ENCODE assay signal across 9 cellular contexts in the genomic region with DNA sequence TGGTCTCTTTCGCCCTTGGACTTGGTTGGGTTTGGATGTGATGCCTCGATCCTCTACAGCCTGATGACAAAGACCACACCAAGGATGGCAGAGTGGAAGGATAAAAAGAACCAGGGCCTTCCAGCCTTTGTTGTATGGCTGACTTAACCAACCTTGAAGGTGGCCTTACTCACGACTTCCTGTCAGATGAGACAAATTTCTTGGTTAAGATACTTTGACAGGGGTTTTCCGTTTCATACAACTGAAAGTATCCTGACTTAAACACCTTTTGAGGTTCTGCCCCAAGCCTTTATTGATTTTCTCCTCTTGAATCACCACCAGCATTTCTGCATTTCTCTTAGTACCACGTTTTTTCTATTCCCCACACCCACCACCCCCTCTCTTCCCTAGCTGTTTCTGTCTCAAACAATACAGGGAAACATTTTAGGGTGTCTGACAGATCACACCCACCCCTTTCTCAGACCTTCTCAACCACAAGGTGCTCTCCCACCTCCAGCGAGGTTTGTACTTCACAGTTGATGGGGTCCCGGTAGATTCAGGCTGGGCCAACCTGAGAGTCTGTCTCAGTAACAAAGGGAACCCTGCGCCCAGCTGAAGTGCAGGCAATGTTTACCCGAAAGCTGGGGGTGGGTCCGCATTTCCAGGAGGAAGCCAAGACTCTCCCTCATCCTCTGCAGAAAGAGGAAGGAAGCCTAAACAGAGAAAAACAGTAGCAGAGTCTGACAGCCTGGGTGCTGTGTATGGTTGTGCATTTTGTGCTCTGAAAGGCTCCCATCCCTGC. TPM values are rescaled to one million over a fixed set of nuclear protein-coding genes. Genes with fewer than 3 reads are reported as not detected.
A peak's percentile ranks its signal among the peaks of the same experiment; 100 is the strongest.
DNase-seq lines count a peak whose midpoint lies in the region; ATAC-seq lines count a peak whose summit lies in the region.
"Had no signal": no experiment of that assay in that cellular context is flagged by ENCODE, and none has a peak within 500 bp of the region (broad histone marks: within the 10 kb centered on the region; RNA-seq: fewer than 3 reads in every experiment).

No MANE protein-coding gene starts in this region.

- peaks cover 7% of the 10 kb centered on the region for H3K36me3 Mint-ChIP-seq in T-helper 2 cell treated with Interferon-gamma antibody and Interleukin-4, amounts not matched to agents 5 μg/mL and 100 μg/mL, for 36 hours (ENCODE audit: low read depth)

- H3K4me3 ChIP-seq in H7 (ENCODE audit: insufficient read depth, low read depth, low read length) = no peak overlapping the region

- peak overlapping the region; percentile 19 for H3K27ac ChIP-seq in caudate nucleus (ENCODE audit: low read depth, low read length)

- no peaks in the 10 kb centered on the region for H3K36me3 ChIP-seq in H7 (replicated peaks; ENCODE audit: control insufficient read depth, insufficient read depth, low read length)

- H3K4me1 Mint-ChIP-seq in T-helper 2 cell treated with Interferon-gamma antibody and Interleukin-4, amounts not matched to agents 5 μg/mL and 100 μg/mL, for 36 hours (ENCODE audit: low read depth) = peaks cover 49% of the 10 kb centered on the region

- peaks cover 13% of the 10 kb centered on the region for H3K27me3 ChIP-seq in H7 (ENCODE audit: control insufficient read depth, insufficient read depth, low read length)

- DNase-seq in T-helper 2 cell treated with Interferon-gamma antibody and Interleukin-4, amounts not matched to agents 5 μg/mL and 100 μg/mL, for 36 hours (ENCODE audit: low spot score) = peak; percentile 79
- DNase-seq in caudate nucleus (lab: John Stamatoyannopoulos, UW) (peak in 4 of 61 donors; percentile 11 to 22 (median 16)), H7 (no peak), DMS53 treated with DMSO at 0.1 percent for 48 hours (lab: John Stamatoyannopoulos, UW; ENCODE audit: unreplicated experiment) (no peak)
- peak; percentile 63 to 68 for DNase-seq in stimulated activated CD8-positive, alpha-beta memory T cell treated with anti-CD3 and anti-CD28 coated beads, Interleukin-15, amount 100 ng/mL, for 48 hours (ENCODE audit: low read depth in 2 of 2)

- ATAC-seq in GM18868 (IDR thresholded peaks at IDR 0.05; ENCODE audit: unreplicated experiment) (peak; percentile 79), HG02943 (IDR thresholded peaks at IDR 0.05; ENCODE audit: low read depth, unreplicated experiment) (peak; percentile 67), esophagus mucosa (no peak)
- ATAC-seq: Panc1 had no signal

- H3K4me3 Mint-ChIP-seq in T-helper 2 cell treated with Interferon-gamma antibody and Interleukin-4, amounts not matched to agents 5 μg/mL and 100 μg/mL, for 36 hours = peak overlapping the region; percentile 75

- H3K9me3 Mint-ChIP-seq in T-helper 2 cell treated with Interferon-gamma antibody and Interleukin-4, amounts not matched to agents 5 μg/mL and 100 μg/mL, for 36 hours = peaks cover 4% of the 10 kb centered on the region

- H3K27me3 Mint-ChIP-seq in T-helper 2 cell treated with Interferon-gamma antibody and Interleukin-4, amounts not matched to agents 5 μg/mL and 100 μg/mL, for 36 hours (ENCODE audit: low read depth) = no peaks in the 10 kb centered on the region

- H3K27ac Mint-ChIP-seq in T-helper 2 cell treated with Interferon-gamma antibody and Interleukin-4, amounts not matched to agents 5 μg/mL and 100 μg/mL, for 36 hours = peak overlapping the region; percentile 96

RNA-seq across cellular contexts. Expression of a gene that starts 5.0 kb away (rescaled TPM):
- total RNA-seq in H7 (2014; rRNA removed; shearing (Covaris generic)) = 4.3 and 6.6 TPM in 2 replicates
- total RNA-seq in esophagus mucosa = 12.9 TPM

Comparison
In these comparisons a context has a peak if more than half of its experiments do, and no peak if none do; other contexts are left out.
1. DNase-seq: peak in T-helper 2 cell treated with Interferon-gamma antibody and Interleukin-4, amounts not matched to agents 5 μg/mL and 100 μg/mL, for 36 hours (single experiment) and stimulated activated CD8-positive, alpha-beta memory T cell treated with anti-CD3 and anti-CD28 coated beads, Interleukin-15, amount 100 ng/mL, for 48 hours (2 of 2); none in H7 (single experiment) and DMS53 treated with DMSO at 0.1 percent for 48 hours (single experiment).